In genomic region chr1:38244218-38244617, GRCh38 we compare ENCODE assay signal across 20 cellular contexts.
"Had no signal": no experiment of that assay in that cellular context is flagged by ENCODE, and none has a peak within 500 bp of the region (broad histone marks: within the 10 kb centered on the region; RNA-seq: fewer than 3 reads in every experiment).

No MANE protein-coding gene starts in this region.

- H3K36me3 Mint-ChIP-seq: activated naive CD8-positive, alpha-beta T cell treated with anti-CD3 and anti-CD28 coated beads, Interleukin-2, amount 10 ng/mL, durations not matched to agents 7 days and 5 days; natural killer cell; stimulated activated memory B cell treated with anti-CD40 and anti-IgM and Interleukin-4, amounts not matched to agents 10 μg/mL and 1 μg/mL and 100 μg/mL, for 72 hours; type B pancreatic cell had no signal

- H3K27ac ChIP-seq: epithelial cell of prostate, foreskin keratinocyte, spleen, testis had no signal

- H3K27ac Mint-ChIP-seq: activated CD4-positive, alpha-beta T cell treated with anti-CD3 and anti-CD28 coated beads, Interleukin-2, amount 10 ng/mL, durations not matched to agents 7 days and 5 days; activated CD8-positive, alpha-beta T cell treated with anti-CD3 and anti-CD28 coated beads, Interleukin-2, amount 10 ng/mL, durations not matched to agents 7 days and 5 days; activated naive CD8-positive, alpha-beta T cell treated with anti-CD3 and anti-CD28 coated beads, Interleukin-2, amount 10 ng/mL, durations not matched to agents 7 days and 5 days; activated T-cell treated with anti-CD3 and anti-CD28 coated beads, Interleukin-2, amount 50 U/mL, for 24 hours; activated T-helper 2 cell treated with anti-CD3 and anti-CD28 coated beads, Interferon-gamma antibody, Interleukin-2, Interleukin-4, amounts not matched to agents 10 μg/mL and 5 μg/mL and 100 μg/mL, durations not matched to agents 14 hours and 24 hours and 36 hours; natural killer cell; stimulated activated memory B cell treated with anti-CD40 and anti-IgM and Interleukin-4, amounts not matched to agents 10 μg/mL and 1 μg/mL and 100 μg/mL, for 72 hours; type B pancreatic cell had no signal

- ATAC-seq: activated CD8-positive, alpha-beta T cell treated with anti-CD3 and anti-CD28 coated beads, Interleukin-2, amount 10 ng/mL, durations not matched to agents 7 days and 5 days; foreskin keratinocyte; natural killer cell; stimulated activated memory B cell treated with anti-CD40 and anti-IgM and Interleukin-4, amounts not matched to agents 10 μg/mL and 1 μg/mL and 100 μg/mL, for 72 hours had no signal

- H3K4me3 ChIP-seq: spleen, testis had no signal

- H3K27me3 ChIP-seq: foreskin keratinocyte, testis had no signal

- H3K4me3 Mint-ChIP-seq: activated CD4-positive, alpha-beta T cell treated with anti-CD3 and anti-CD28 coated beads, Interleukin-2, amount 10 ng/mL, durations not matched to agents 7 days and 5 days; activated CD8-positive, alpha-beta T cell treated with anti-CD3 and anti-CD28 coated beads, Interleukin-2, amount 10 ng/mL, durations not matched to agents 7 days and 5 days; activated naive CD8-positive, alpha-beta T cell treated with anti-CD3 and anti-CD28 coated beads, Interleukin-2, amount 10 ng/mL, durations not matched to agents 7 days and 5 days; activated T-cell treated with anti-CD3 and anti-CD28 coated beads, Interleukin-2, amount 50 U/mL, for 24 hours; natural killer cell; stimulated activated memory B cell treated with anti-CD40 and anti-IgM and Interleukin-4, amounts not matched to agents 10 μg/mL and 1 μg/mL and 100 μg/mL, for 72 hours; type B pancreatic cell had no signal

- H3K9me3 Mint-ChIP-seq: activated CD4-positive, alpha-beta T cell treated with anti-CD3 and anti-CD28 coated beads, Interleukin-2, amount 10 ng/mL, durations not matched to agents 7 days and 5 days; activated naive CD8-positive, alpha-beta T cell treated with anti-CD3 and anti-CD28 coated beads, Interleukin-2, amount 10 ng/mL, durations not matched to agents 7 days and 5 days; activated T-cell treated with anti-CD3 and anti-CD28 coated beads, Interleukin-2, amount 50 U/mL, for 24 hours; activated T-helper 2 cell treated with anti-CD3 and anti-CD28 coated beads, Interferon-gamma antibody, Interleukin-2, Interleukin-4, amounts not matched to agents 10 μg/mL and 5 μg/mL and 100 μg/mL, durations not matched to agents 14 hours and 24 hours and 36 hours; natural killer cell; stimulated activated memory B cell treated with anti-CD40 and anti-IgM and Interleukin-4, amounts not matched to agents 10 μg/mL and 1 μg/mL and 100 μg/mL, for 72 hours; type B pancreatic cell had no signal

- H3K9me3 ChIP-seq: spleen, testis had no signal

- H3K36me3 ChIP-seq: spleen had no signal

- H3K4me1 Mint-ChIP-seq: activated CD4-positive, alpha-beta T cell treated with anti-CD3 and anti-CD28 coated beads, Interleukin-2, amount 10 ng/mL, durations not matched to agents 7 days and 5 days; activated naive CD8-positive, alpha-beta T cell treated with anti-CD3 and anti-CD28 coated beads, Interleukin-2, amount 10 ng/mL, durations not matched to agents 7 days and 5 days; natural killer cell; stimulated activated memory B cell treated with anti-CD40 and anti-IgM and Interleukin-4, amounts not matched to agents 10 μg/mL and 1 μg/mL and 100 μg/mL, for 72 hours had no signal

- DNase-seq: activated CD4-positive, alpha-beta T cell treated with anti-CD3 and anti-CD28 coated beads, Interleukin-2, amount 10 ng/mL, durations not matched to agents 7 days and 5 days; activated CD4-positive, CD25-positive, alpha-beta regulatory T cell; activated CD8-positive, alpha-beta T cell treated with anti-CD3 and anti-CD28 coated beads, Interleukin-2, amount 10 ng/mL, durations not matched to agents 7 days and 5 days; activated naive CD4-positive, alpha-beta T cell treated with Interleukin-2 at 50 U/mL for 16 hours; activated naive CD8-positive, alpha-beta T cell treated with anti-CD3 and anti-CD28 coated beads, Interleukin-2, amount 10 ng/mL, durations not matched to agents 7 days and 5 days; activated T-cell treated with anti-CD3 and anti-CD28 coated beads, Interleukin-2, amount 50 U/mL, for 24 hours; amygdala; dermis blood vessel endothelial cell; foreskin keratinocyte; hippocampal formation; mesenchymal stem cell; natural killer cell; nucleus accumbens; spleen; stimulated activated CD4-positive, alpha-beta T cell treated with anti-CD3 and anti-CD28 coated beads, Interleukin-4, amount 100 ng/mL, for 4 hours; testis had no signal

- H3K4me1 ChIP-seq: foreskin keratinocyte, testis had no signal
